Comparison of ENCODE assay signal across 26 cellular contexts in genomic region chrX:821311-822178, GRCh38.
"Had no signal": no experiment of that assay in that cellular context is flagged by ENCODE, and none has a peak within 500 bp of the region (broad histone marks: within the 10 kb centered on the region; RNA-seq: fewer than 3 reads in every experiment).

No MANE protein-coding gene starts in this region.

- H3K4me1 ChIP-seq: adrenal gland, esophagus squamous epithelium, gastrocnemius medialis, left ventricle myocardium inferior, right lobe of liver, thyroid gland, upper lobe of right lung had no signal

- DNase-seq: activated CD4-positive, alpha-beta T cell treated with anti-CD3 and anti-CD28 coated beads for 36 hours; activated CD4-positive, alpha-beta T cell treated with anti-CD3 and anti-CD28 coated beads, Interleukin-2, amount 50 U/mL, for 48 hours; activated CD4-positive, CD25-positive, alpha-beta regulatory T cell; activated CD8-positive, alpha-beta memory T cell treated with anti-CD3 and anti-CD28 coated beads for 24 hours; activated effector memory CD4-positive, alpha-beta T cell treated with anti-CD3 and anti-CD28 coated beads, Interleukin-2, amount 50 U/mL, for 16 hours; activated naive CD4-positive, alpha-beta T cell treated with anti-CD3 and anti-CD28 coated beads for 36 hours; activated naive CD8-positive, alpha-beta T cell treated with anti-CD3 and anti-CD28 coated beads for 36 hours; adrenal gland; aorta; effector CD4-positive, alpha-beta T cell; esophagus squamous epithelium; gastrocnemius medialis; glutamatergic neuron; left ventricle myocardium inferior; mucosa of descending colon; ovary; right lobe of liver; small intestine; stimulated activated CD4-positive, alpha-beta T cell treated with anti-CD3 and anti-CD28 coated beads, Interleukin-4, amount 100 ng/mL, for 24 hours; substantia nigra; thyroid gland; upper lobe of right lung had no signal

- ATAC-seq: activated CD4-positive, alpha-beta T cell treated with anti-CD3 and anti-CD28 coated beads for 36 hours; gastrocnemius medialis; mucosa of descending colon; natural killer cell treated with Interleukin-12 subunit alpha and Interleukin-12 subunit beta and Interleukin-15 and Interleukin-18, amount 100 ng/mL, for 72 hours; right lobe of liver; stimulated activated effector memory CD8-positive, alpha-beta T cell treated with anti-CD3 and anti-CD28 coated beads, Interleukin-12 subunit alpha, Interleukin-12 subunit beta, amount 100 ng/mL, for 72 hours; upper lobe of right lung had no signal

- H3K27ac ChIP-seq: adrenal gland, cardiac muscle cell, epithelial cell of prostate, esophagus squamous epithelium, gastrocnemius medialis, left ventricle myocardium inferior, ovary, right lobe of liver, thyroid gland, upper lobe of right lung had no signal

- H3K36me3 ChIP-seq: adrenal gland, cardiac muscle cell, esophagus squamous epithelium, gastrocnemius medialis, left ventricle myocardium inferior, ovary, right lobe of liver, thyroid gland, upper lobe of right lung had no signal

- H3K4me3 ChIP-seq: adrenal gland, cardiac muscle cell, esophagus squamous epithelium, gastrocnemius medialis, left ventricle myocardium inferior, mucosa of descending colon, ovary, right lobe of liver, thyroid gland, upper lobe of right lung had no signal

- H3K27me3 ChIP-seq: adrenal gland, cardiac muscle cell, esophagus squamous epithelium, gastrocnemius medialis, ovary, right lobe of liver, thyroid gland, upper lobe of right lung had no signal
